ENCODE assay signal across 1 cellular context in the genomic region with DNA sequence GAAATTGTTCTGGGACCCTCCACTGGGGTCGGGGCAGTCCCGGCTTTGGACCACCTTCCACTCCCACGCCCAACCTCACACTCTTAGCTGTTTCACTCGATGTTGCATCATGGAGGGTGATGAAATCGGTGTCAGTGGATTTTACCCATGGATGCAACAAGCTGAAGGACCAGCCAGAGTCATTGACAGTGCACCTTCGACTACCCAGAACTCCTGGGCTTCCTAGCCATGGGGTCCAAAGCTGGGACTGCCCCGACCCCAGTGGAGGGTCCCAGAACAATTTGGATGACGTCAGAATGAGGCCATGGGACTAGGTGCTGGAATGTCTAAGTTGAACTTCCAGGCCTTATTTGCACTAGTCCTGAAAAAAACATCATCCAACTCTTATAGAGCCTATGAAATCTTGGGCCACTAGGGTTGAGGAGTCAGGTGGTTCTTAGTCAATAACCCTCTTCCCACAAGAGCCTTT.
TF ChIP-seq lines count a peak whose summit lies in the region.

No MANE protein-coding gene starts in this region.

TF ChIP-seq in GM23338, 12 proteins besides CTCF, POLR2A, EP300 and RAD21 (continued from another document):
- TF ChIP-seq, protein P1, sequence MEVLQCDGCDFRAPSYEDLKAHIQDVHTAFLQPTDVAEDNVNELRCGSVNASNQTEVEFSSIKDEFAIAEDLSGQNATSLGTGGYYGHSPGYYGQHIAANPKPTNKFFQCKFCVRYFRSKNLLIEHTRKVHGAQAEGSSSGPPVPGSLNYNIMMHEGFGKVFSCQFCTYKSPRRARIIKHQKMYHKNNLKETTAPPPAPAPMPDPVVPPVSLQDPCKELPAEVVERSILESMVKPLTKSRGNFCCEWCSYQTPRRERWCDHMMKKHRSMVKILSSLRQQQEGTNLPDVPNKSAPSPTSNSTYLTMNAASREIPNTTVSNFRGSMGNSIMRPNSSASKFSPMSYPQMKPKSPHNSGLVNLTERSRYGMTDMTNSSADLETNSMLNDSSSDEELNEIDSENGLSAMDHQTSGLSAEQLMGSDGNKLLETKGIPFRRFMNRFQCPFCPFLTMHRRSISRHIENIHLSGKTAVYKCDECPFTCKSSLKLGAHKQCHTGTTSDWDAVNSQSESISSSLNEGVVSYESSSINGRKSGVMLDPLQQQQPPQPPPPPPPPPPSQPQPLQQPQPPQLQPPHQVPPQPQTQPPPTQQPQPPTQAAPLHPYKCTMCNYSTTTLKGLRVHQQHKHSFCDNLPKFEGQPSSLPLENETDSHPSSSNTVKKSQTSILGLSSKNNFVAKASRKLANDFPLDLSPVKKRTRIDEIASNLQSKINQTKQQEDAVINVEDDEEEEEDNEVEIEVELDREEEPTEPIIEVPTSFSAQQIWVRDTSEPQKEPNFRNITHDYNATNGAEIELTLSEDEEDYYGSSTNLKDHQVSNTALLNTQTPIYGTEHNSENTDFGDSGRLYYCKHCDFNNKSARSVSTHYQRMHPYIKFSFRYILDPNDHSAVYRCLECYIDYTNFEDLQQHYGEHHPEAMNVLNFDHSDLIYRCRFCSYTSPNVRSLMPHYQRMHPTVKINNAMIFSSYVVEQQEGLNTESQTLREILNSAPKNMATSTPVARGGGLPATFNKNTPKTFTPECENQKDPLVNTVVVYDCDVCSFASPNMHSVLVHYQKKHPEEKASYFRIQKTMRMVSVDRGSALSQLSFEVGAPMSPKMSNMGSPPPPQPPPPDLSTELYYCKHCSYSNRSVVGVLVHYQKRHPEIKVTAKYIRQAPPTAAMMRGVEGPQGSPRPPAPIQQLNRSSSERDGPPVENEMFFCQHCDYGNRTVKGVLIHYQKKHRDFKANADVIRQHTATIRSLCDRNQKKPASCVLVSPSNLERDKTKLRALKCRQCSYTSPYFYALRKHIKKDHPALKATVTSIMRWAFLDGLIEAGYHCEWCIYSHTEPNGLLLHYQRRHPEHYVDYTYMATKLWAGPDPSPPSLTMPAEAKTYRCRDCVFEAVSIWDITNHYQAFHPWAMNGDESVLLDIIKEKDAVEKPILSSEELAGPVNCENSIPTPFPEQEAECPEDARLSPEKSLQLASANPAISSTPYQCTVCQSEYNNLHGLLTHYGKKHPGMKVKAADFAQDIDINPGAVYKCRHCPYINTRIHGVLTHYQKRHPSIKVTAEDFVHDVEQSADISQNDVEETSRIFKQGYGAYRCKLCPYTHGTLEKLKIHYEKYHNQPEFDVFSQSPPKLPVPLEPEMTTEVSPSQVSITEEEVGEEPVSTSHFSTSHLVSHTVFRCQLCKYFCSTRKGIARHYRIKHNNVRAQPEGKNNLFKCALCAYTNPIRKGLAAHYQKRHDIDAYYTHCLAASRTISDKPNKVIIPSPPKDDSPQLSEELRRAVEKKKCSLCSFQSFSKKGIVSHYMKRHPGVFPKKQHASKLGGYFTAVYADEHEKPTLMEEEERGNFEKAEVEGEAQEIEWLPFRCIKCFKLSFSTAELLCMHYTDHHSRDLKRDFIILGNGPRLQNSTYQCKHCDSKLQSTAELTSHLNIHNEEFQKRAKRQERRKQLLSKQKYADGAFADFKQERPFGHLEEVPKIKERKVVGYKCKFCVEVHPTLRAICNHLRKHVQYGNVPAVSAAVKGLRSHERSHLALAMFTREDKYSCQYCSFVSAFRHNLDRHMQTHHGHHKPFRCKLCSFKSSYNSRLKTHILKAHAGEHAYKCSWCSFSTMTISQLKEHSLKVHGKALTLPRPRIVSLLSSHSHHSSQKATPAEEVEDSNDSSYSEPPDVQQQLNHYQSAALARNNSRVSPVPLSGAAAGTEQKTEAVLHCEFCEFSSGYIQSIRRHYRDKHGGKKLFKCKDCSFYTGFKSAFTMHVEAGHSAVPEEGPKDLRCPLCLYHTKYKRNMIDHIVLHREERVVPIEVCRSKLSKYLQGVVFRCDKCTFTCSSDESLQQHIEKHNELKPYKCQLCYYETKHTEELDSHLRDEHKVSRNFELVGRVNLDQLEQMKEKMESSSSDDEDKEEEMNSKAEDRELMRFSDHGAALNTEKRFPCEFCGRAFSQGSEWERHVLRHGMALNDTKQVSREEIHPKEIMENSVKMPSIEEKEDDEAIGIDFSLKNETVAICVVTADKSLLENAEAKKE (CRISPR knock-in tag; IDR thresholded peaks at IDR 0.05) = no peak
